In genomic region chr2:24489465-24489864, GRCh38 we compare ENCODE assay signal across 10 cellular contexts. TPM values are rescaled to one million over a fixed set of nuclear protein-coding genes. Genes with fewer than 3 reads are reported as not detected.
DNase-seq lines count a peak whose midpoint lies in the region; ATAC-seq and TF ChIP-seq lines count a peak whose summit lies in the region.
"Had no signal": no experiment of that assay in that cellular context is flagged by ENCODE, and none has a peak within 500 bp of the region (broad histone marks: within the 10 kb centered on the region; RNA-seq: fewer than 3 reads in every experiment).

No MANE protein-coding gene starts in this region.

- no peaks in the 10 kb centered on the region for H3K9me3 ChIP-seq in CD4-positive, alpha-beta T cell (ENCODE audit: control insufficient read depth, low read length)
- no peaks in the 10 kb centered on the region for H3K9me3 ChIP-seq in esophagus squamous epithelium
- H3K9me3 ChIP-seq in gastroesophageal sphincter = no peaks in the 10 kb centered on the region

- peaks cover 14 to 39% (median 19%) of the 10 kb centered on the region in 3 donors for H3K4me1 ChIP-seq in esophagus squamous epithelium
- H3K4me1 ChIP-seq in gastroesophageal sphincter = peaks cover 0 to 35% (median 0%) of the 10 kb centered on the region in 3 donors

- CTCF ChIA-PET in CD4-positive, alpha-beta T cell (lab: Charles Lee) = no interaction called here

- TF ChIP-seq CTCF in CD4-positive, alpha-beta T cell (IDR thresholded peaks at IDR 0.05) = no peak
- TF ChIP-seq CTCF in nephron progenitor cell (IDR thresholded peaks at IDR 0.05) (no peak), esophagus squamous epithelium (IDR thresholded peaks at IDR 0.05) (no peak), gastroesophageal sphincter (IDR thresholded peaks at IDR 0.05) (no peak)

- no peak overlapping the region for H3K4me3 ChIP-seq in esophagus squamous epithelium
- no peak overlapping the region for H3K4me3 ChIP-seq in gastroesophageal sphincter

- no peak for TF ChIP-seq EP300 in gastroesophageal sphincter (IDR thresholded peaks at IDR 0.05)

- no peaks in the 10 kb centered on the region for H3K27me3 ChIP-seq in CD4-positive, alpha-beta T cell (ENCODE audit: control insufficient read depth, insufficient read depth, low read length)
- H3K27me3 ChIP-seq in esophagus squamous epithelium (no peaks in the 10 kb centered on the region), gastroesophageal sphincter (no peaks in the 10 kb centered on the region)

- no peak for TF ChIP-seq POLR2A in esophagus squamous epithelium (IDR thresholded peaks at IDR 0.05)
- no peak for TF ChIP-seq POLR2A in gastroesophageal sphincter (IDR thresholded peaks at IDR 0.05)

- 79 to 91% methylated on average over 5 to 6 of the region's 6 CpGs for WGBS in esophagus squamous epithelium, 2 donors
- 84 to 88% methylated on average over 4 to 6 of the region's 6 CpGs for WGBS in gastroesophageal sphincter (ENCODE audit: low coverage in 1 of 2), 2 donors

- POLR2A ChIA-PET in CD4-positive, alpha-beta T cell (lab: Charles Lee) = no interaction called here
- POLR2A ChIA-PET in activated naive CD8-positive, alpha-beta T cell treated with anti-CD3 and anti-CD28 coated beads, Interleukin-2, amount 10 ng/mL, durations not matched to agents 7 days and 5 days (lab: Charles Lee) = no interaction called here

- no peaks in the 10 kb centered on the region for H3K36me3 ChIP-seq in esophagus squamous epithelium
- no peaks in the 10 kb centered on the region for H3K36me3 ChIP-seq in gastroesophageal sphincter
- H3K36me3 ChIP-seq: cardiac muscle cell had no signal

- DNase-seq in CD4-positive, alpha-beta T cell = no peak
- DNase-seq in HT-29 (ENCODE audit: low spot score) = peak; percentile 13
- no peak for DNase-seq in activated naive CD8-positive, alpha-beta T cell treated with anti-CD3 and anti-CD28 coated beads, Interleukin-2, amount 10 ng/mL, durations not matched to agents 7 days and 5 days
- no peak for DNase-seq in nephron progenitor cell
- DNase-seq in SKM-1 (lab: John Stamatoyannopoulos, UW; ENCODE audit: unreplicated experiment) = no peak
- DNase-seq in esophagus squamous epithelium (lab: John Stamatoyannopoulos, UW) = no peak
- DNase-seq in NCI-H526 treated with DMSO at 0.1 percent for 48 hours (lab: John Stamatoyannopoulos, UW) = no peak
- DNase-seq: NCI-H2107 had no signal

- intact Hi-C loops in CD4-positive, alpha-beta T cell (cut with DNase I, micrococcal nuclease) = no loop called here
- intact Hi-C loops in esophagus squamous epithelium (cut with DNase I) = no loop called here

- H3K4me3 Mint-ChIP-seq in CD4-positive, alpha-beta T cell = peak overlapping the region; percentile 89
- H3K4me3 Mint-ChIP-seq in activated naive CD8-positive, alpha-beta T cell treated with anti-CD3 and anti-CD28 coated beads, Interleukin-2, amount 10 ng/mL, durations not matched to agents 7 days and 5 days = peak overlapping the region; percentile 90
- H3K4me3 Mint-ChIP-seq in nephron progenitor cell = peak overlapping the region; percentile 81

- peak overlapping the region; percentile 94 for H3K27ac Mint-ChIP-seq in CD4-positive, alpha-beta T cell
- H3K27ac Mint-ChIP-seq in activated naive CD8-positive, alpha-beta T cell treated with anti-CD3 and anti-CD28 coated beads, Interleukin-2, amount 10 ng/mL, durations not matched to agents 7 days and 5 days = peak overlapping the region; percentile 88
- H3K27ac Mint-ChIP-seq in nephron progenitor cell = no peak overlapping the region

- no peak for ATAC-seq in CD4-positive, alpha-beta T cell (ENCODE audit: poor library complexity)
- ATAC-seq in activated naive CD8-positive, alpha-beta T cell treated with anti-CD3 and anti-CD28 coated beads, Interleukin-2, amount 10 ng/mL, durations not matched to agents 7 days and 5 days (ENCODE audit: low read depth) = no peak
- ATAC-seq in gastroesophageal sphincter = no peak

- no peak overlapping the region for H3K27ac ChIP-seq in CD4-positive, alpha-beta T cell (ENCODE audit: low read depth, low read length)
- H3K27ac ChIP-seq in esophagus squamous epithelium (peak overlapping the region in 1 of 4 donors; percentile 94), gastroesophageal sphincter (peak overlapping the region in 2 of 4 donors; percentile 93)
- H3K27ac ChIP-seq: cardiac muscle cell had no signal

- H3K4me1 Mint-ChIP-seq in CD4-positive, alpha-beta T cell (ENCODE audit: low read depth) = peaks cover 51% of the 10 kb centered on the region
- H3K4me1 Mint-ChIP-seq in activated naive CD8-positive, alpha-beta T cell treated with anti-CD3 and anti-CD28 coated beads, Interleukin-2, amount 10 ng/mL, durations not matched to agents 7 days and 5 days = peaks cover 30% of the 10 kb centered on the region
- H3K4me1 Mint-ChIP-seq in nephron progenitor cell = peaks cover 48% of the 10 kb centered on the region

- peaks cover 12% of the 10 kb centered on the region for H3K36me3 Mint-ChIP-seq in CD4-positive, alpha-beta T cell (ENCODE audit: low read depth)
- H3K36me3 Mint-ChIP-seq in activated naive CD8-positive, alpha-beta T cell treated with anti-CD3 and anti-CD28 coated beads, Interleukin-2, amount 10 ng/mL, durations not matched to agents 7 days and 5 days = no peaks in the 10 kb centered on the region
- H3K36me3 Mint-ChIP-seq in nephron progenitor cell (ENCODE audit: low read depth) = no peaks in the 10 kb centered on the region

- no peaks in the 10 kb centered on the region for H3K9me3 Mint-ChIP-seq in CD4-positive, alpha-beta T cell
- peaks cover 2% of the 10 kb centered on the region for H3K9me3 Mint-ChIP-seq in activated naive CD8-positive, alpha-beta T cell treated with anti-CD3 and anti-CD28 coated beads, Interleukin-2, amount 10 ng/mL, durations not matched to agents 7 days and 5 days
- peaks cover 1% of the 10 kb centered on the region for H3K9me3 Mint-ChIP-seq in nephron progenitor cell

- H3K27me3 Mint-ChIP-seq in CD4-positive, alpha-beta T cell = no peaks in the 10 kb centered on the region
- H3K27me3 Mint-ChIP-seq in activated naive CD8-positive, alpha-beta T cell treated with anti-CD3 and anti-CD28 coated beads, Interleukin-2, amount 10 ng/mL, durations not matched to agents 7 days and 5 days = no peaks in the 10 kb centered on the region
- H3K27me3 Mint-ChIP-seq in nephron progenitor cell (ENCODE audit: low read depth, poor library complexity) = peaks cover 35% of the 10 kb centered on the region

RNA-seq across cellular contexts. Expression of gene NCOA1, which starts 1.6 kb away (rescaled TPM):
- 10 to 100 TPM; 35.5 to 40.6 TPM for total RNA-seq in CD4-positive, alpha-beta T cell
- total RNA-seq in HT-29 (2014; rRNA removed; shearing (Covaris generic)) = 2.9 and 4.0 TPM in 2 replicates
- total RNA-seq in activated naive CD8-positive, alpha-beta T cell treated with anti-CD3 and anti-CD28 coated beads, Interleukin-2, amount 10 ng/mL, durations not matched to agents 7 days and 5 days = 10 to 100 TPM; 23.6 to 24.7 TPM
- 10 to 100 TPM; 21.3 to 45.4 (median 32.9) TPM for total RNA-seq in esophagus squamous epithelium
- 10 to 100 TPM; 42.3 to 66.9 (median 47.4) TPM for total RNA-seq in gastroesophageal sphincter
